8 cellular contexts compared by ENCODE assay signal in the genomic region with DNA sequence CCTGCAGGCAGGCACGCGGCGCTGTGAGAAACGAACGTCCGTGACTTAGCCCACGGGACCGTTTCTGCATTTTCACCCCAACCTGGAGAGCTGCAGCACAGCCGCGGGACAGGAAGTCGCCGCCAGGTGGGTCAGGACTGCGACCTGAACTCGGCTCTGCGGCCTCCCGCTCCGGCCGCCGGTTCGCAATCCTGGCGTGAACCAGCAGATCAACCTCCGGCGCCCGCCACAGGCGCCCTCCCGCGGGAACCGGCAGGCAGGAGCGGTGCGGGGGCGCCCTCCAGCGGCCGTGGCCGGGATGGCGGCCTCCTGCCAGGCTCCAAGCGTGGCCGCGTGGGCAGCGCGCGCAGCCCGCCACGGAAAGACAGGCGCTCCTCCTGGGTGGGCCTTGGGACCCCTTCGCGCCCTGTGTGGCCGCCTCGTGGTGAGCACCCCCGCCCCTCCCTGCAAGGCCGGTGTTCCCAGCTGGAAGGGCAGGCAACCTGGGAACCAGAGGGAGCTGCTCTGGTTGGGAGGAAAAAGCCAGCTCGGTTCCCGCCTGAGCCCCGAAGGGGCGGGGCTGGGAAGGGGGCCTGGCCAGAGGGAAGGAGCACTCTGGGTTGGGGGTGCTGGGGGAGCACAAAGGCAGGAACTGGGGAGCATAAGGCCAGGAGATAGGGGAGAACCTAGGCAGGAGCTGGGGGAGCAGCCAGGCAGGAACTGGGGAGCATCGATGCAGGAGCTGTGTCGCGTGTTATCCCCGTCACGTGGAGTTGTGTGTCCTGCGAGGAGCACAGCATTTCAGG. TPM values are rescaled to one million over a fixed set of nuclear protein-coding genes. Genes with fewer than 3 reads are reported as not detected.
DNase-seq lines count a peak whose midpoint lies in the region; ATAC-seq and TF ChIP-seq lines count a peak whose summit lies in the region.

No MANE protein-coding gene starts in this region.

- no peaks in the 10 kb centered on the region for H3K27me3 ChIP-seq in RWPE2 (ENCODE audit: insufficient read depth, poor library complexity, severe bottlenecking)
- no peaks in the 10 kb centered on the region for H3K27me3 ChIP-seq in neuron (ENCODE audit: insufficient read depth, low read length)
- no peaks in the 10 kb centered on the region for H3K27me3 ChIP-seq in stomach smooth muscle (ENCODE audit: control insufficient read depth in 1 of 2, insufficient read depth in 2 of 2, low read length in 2 of 2)

- H3K4me1 ChIP-seq in RWPE2 (ENCODE audit: insufficient read depth, poor library complexity, severe bottlenecking): peaks cover 3% of the 10 kb centered on the region
- H3K4me1 ChIP-seq in neuron (ENCODE audit: insufficient read depth, low read length): peaks cover 65% of the 10 kb centered on the region
- peaks cover 61% of the 10 kb centered on the region for H3K4me1 ChIP-seq in stomach smooth muscle (ENCODE audit: control insufficient read depth, insufficient read depth, low read length)

- H3K36me3 ChIP-seq in RWPE2 (ENCODE audit: low read depth): no peaks in the 10 kb centered on the region
- H3K36me3 ChIP-seq in neuron (ENCODE audit: insufficient read depth, low read length): no peaks in the 10 kb centered on the region
- no peaks in the 10 kb centered on the region for H3K36me3 ChIP-seq in stomach smooth muscle (ENCODE audit: control insufficient read depth in 2 of 2, insufficient read depth in 2 of 2, low read length in 2 of 2)

- H3K9ac ChIP-seq in stomach smooth muscle (ENCODE audit: low read length in 2 of 2): peak overlapping the region in 1 of 2 donors; percentile 29

- no peaks in the 10 kb centered on the region for H3K9me3 ChIP-seq in RWPE2 (ENCODE audit: severe bottlenecking)
- H3K9me3 ChIP-seq in neuron (ENCODE audit: low read length): no peaks in the 10 kb centered on the region
- no peaks in the 10 kb centered on the region for H3K9me3 ChIP-seq in stomach smooth muscle (ENCODE audit: control insufficient read depth in 2 of 2, low read length in 2 of 2)

- DNase-seq in COLO829 (ENCODE audit: low spot score) (peak; percentile 58), LHCN-M2 (ENCODE audit: low read depth) (peak; percentile 62), RWPE2 (ENCODE audit: low spot score) (peak; percentile 88), foreskin melanocyte (peak; percentile 60)
- DNase-seq in activated effector memory CD4-positive, alpha-beta T cell treated with anti-CD3 and anti-CD28 coated beads, Interleukin-2, amount 50 U/mL, for 16 hours: peak; percentile 95

- H3K27ac ChIP-seq in RWPE2 (ENCODE audit: poor library complexity, severe bottlenecking) (no peak overlapping the region), stomach smooth muscle (ENCODE audit: low read length) (no peak overlapping the region)

- ATAC-seq in GM21447 (IDR thresholded peaks at IDR 0.05; ENCODE audit: unreplicated experiment) (peak; percentile 35), RWPE2 (ENCODE audit: low read depth) (peak; percentile 66)

- TF ChIP-seq CTCF in RWPE2 (IDR thresholded peaks at IDR 0.05; ENCODE audit: poor library complexity, severe bottlenecking): peak; percentile 99

- H3K4me3 ChIP-seq in RWPE2 (ENCODE audit: severe bottlenecking): peak overlapping the region; percentile 21
- H3K4me3 ChIP-seq in neuron (ENCODE audit: low read length): peak overlapping the region; percentile 47
- peak overlapping the region; percentile 44 to 73 for H3K4me3 ChIP-seq in stomach smooth muscle (ENCODE audit: low read length in 2 of 2)

- H2AFZ ChIP-seq in neuron (ENCODE audit: low read depth, low read length): peak overlapping the region; percentile 67

RNA-seq across cellular contexts. Expression of a gene that starts 28.2 kb away (rescaled TPM):
- 6,893 and 8,596 TPM in 2 replicates for total RNA-seq in LHCN-M2 (2014; rRNA removed)
- polyA plus RNA-seq in LHCN-M2 (2012): 8,200 TPM

RNA-seq across cellular contexts. Expression of a gene that starts 43.8 kb away (rescaled TPM):
- total RNA-seq in LHCN-M2 (2014; rRNA removed): 0.26 and 0.29 TPM in 2 replicates
- 0.70 TPM for polyA plus RNA-seq in LHCN-M2 (2012)
